Comparison of ENCODE assay signal across 10 cellular contexts in genomic region chr22:19525116-19525660, GRCh38. TPM values are rescaled to one million over a fixed set of nuclear protein-coding genes. Genes with fewer than 3 reads are reported as not detected.
DNase-seq lines count a peak whose midpoint lies in the region; ATAC-seq, FAIRE-seq and TF ChIP-seq lines count a peak whose summit lies in the region.
"Had no signal": no experiment of that assay in that cellular context is flagged by ENCODE, and none has a peak within 500 bp of the region (broad histone marks: within the 10 kb centered on the region; RNA-seq: fewer than 3 reads in every experiment).

No MANE protein-coding gene starts in this region.

- no peak overlapping the region for H2AK5ac ChIP-seq in IMR-90 (ENCODE audit: low read depth, low read length)

- H3K23ac ChIP-seq in IMR-90 (ENCODE audit: low read depth, low read length) = no peak overlapping the region

- H3K56ac ChIP-seq in IMR-90 (ENCODE audit: extremely low read depth, insufficient read depth, low read length) = no peak overlapping the region

- TF ChIP-seq EP300 in HepG2 (IDR thresholded peaks at IDR 0.05; ENCODE audit: low read depth in 2 of 2, low read length in 2 of 2) (no peak), HepG2 (CRISPR knock-in tag; IDR thresholded peaks at IDR 0.05; ENCODE audit: borderline replicate concordance) (no peak), stomach (IDR thresholded peaks at IDR 0.05) (no peak)

- TF ChIP-seq RAD21 in IMR-90 (IDR thresholded peaks at IDR 0.05; ENCODE audit: low read length) = no peak
- TF ChIP-seq RAD21 in HepG2 (CRISPR knock-in tag; IDR thresholded peaks at IDR 0.05) = no peak

- H4K91ac ChIP-seq in IMR-90 (ENCODE audit: insufficient read depth, low read depth, low read length) = no peak overlapping the region

- H3K36me3 ChIP-seq in IMR-90 (ENCODE audit: control insufficient read depth, insufficient read depth, low read length) (no peaks in the 10 kb centered on the region), HepG2 (replicated peaks in 1 of 2; ENCODE audit: control insufficient read depth in 1 of 2, insufficient read depth in 2 of 2, low read length in 2 of 2) (no peaks in the 10 kb centered on the region; a peak in 1 of 5 replicates), stomach (no peaks in the 10 kb centered on the region), mucosa of descending colon (ENCODE audit: low read depth) (no peaks in the 10 kb centered on the region)

- intact Hi-C loops in IMR-90 (cut with micrococcal nuclease) = no loop called here
- intact Hi-C loops in HepG2 (cut with micrococcal nuclease; ENCODE audit: unreplicated experiment) = no loop called here
- intact Hi-C loops in stomach (cut with DNase I; ENCODE audit: low total_unique reads) = no loop called here
- intact Hi-C loops in mucosa of descending colon (cut with DNase I, micrococcal nuclease) = no loop called here

- no peak overlapping the region for H3K27ac Mint-ChIP-seq in chondrocyte (ENCODE audit: unreplicated experiment)

- H3K27ac ChIP-seq in IMR-90 (ENCODE audit: insufficient read depth, low read length) (no peak overlapping the region), HepG2 (ENCODE audit: extremely low read length, insufficient read depth, low read length) (no peak overlapping the region), stomach (peak overlapping the region; percentile 43 to 64 (median 54))

- no peaks in the 10 kb centered on the region for H3K9me3 Mint-ChIP-seq in chondrocyte (ENCODE audit: low read depth)

- POLR2A ChIA-PET in IMR-90 (lab: Charles Lee; ENCODE audit: unreplicated experiment) = no interaction called here
- POLR2A ChIA-PET in HepG2 (lab: Yijun Ruan, JAX) = no interaction called here

- BruUV-seq in IMR-90 (replicated peaks; lab: Mats Ljungman, UMichigan) (no TSS peak), HepG2 (replicated peaks; lab: Mats Ljungman, UMichigan) (no TSS peak)

- H3K4me1 ChIP-seq in IMR-90 (ENCODE audit: control insufficient read depth, insufficient read depth, low read length) (no peaks in the 10 kb centered on the region; the same call in 1 of the 2 replicates), HepG2 (ENCODE audit: insufficient read depth, low read length) (no peaks in the 10 kb centered on the region), stomach (peaks cover 17 to 36% (median 20%) of the 10 kb centered on the region in 4 donors), mucosa of descending colon (ENCODE audit: low read depth) (peaks cover 14% of the 10 kb centered on the region)

- H3K4me1 Mint-ChIP-seq in chondrocyte (ENCODE audit: low read depth) = peaks cover 13% of the 10 kb centered on the region

- no peak overlapping the region for H2AK9ac ChIP-seq in IMR-90 (replicated peaks; ENCODE audit: low read depth, low read length, poor library complexity)

- H3K79me1 ChIP-seq in IMR-90 (ENCODE audit: low read depth in 1 of 2, low read length in 2 of 2) = no peaks in the 10 kb centered on the region

- in situ Hi-C loops in IMR-90 (cut with MboI; ENCODE audit: low sequenced_read_pairs) = no loop called here
- in situ Hi-C loops in HepG2 (cut with HindIII; ENCODE audit: extremely low pct_ligation_motif_present, low pct_unique_long_range_greater_than_20kb) = no loop called here

- H2BK15ac ChIP-seq in IMR-90 (ENCODE audit: low read depth, low read length) = no peak overlapping the region

- TF ChIP-seq POLR2A in IMR-90 (IDR thresholded peaks at IDR 0.05; ENCODE audit: low read depth, low read length) = no peak
- no peak for TF ChIP-seq POLR2A in HepG2 (IDR thresholded peaks at IDR 0.05; ENCODE audit: insufficient read depth in 1 of 2, low read depth in 2 of 2, low read length in 2 of 2)
- no peak for TF ChIP-seq POLR2A in stomach (IDR thresholded peaks at IDR 0.05)
- no peak for TF ChIP-seq POLR2A in GM12892 (IDR thresholded peaks at IDR 0.05; ENCODE audit: low read depth, low read length)

- no CpG with 5 or more reads among the region's 15 CpGs for WGBS in IMR-90 (ENCODE audit: extremely low coverage in 2 of 2, insufficient read length in 1 of 2), 2 experiments
- 62% methylated on average over 5 of the region's 15 CpGs for WGBS in HepG2 (ENCODE audit: low lambda C conversion rate)
- whole genome bisulfite sequencing in stomach, 5 donors = 73 to 80% (median 79%) methylated on average over 14 to 15 of the region's 15 CpGs

- H2BK20ac ChIP-seq in IMR-90 (ENCODE audit: low read depth, low read length) = no peak overlapping the region

- peak overlapping the region; percentile 56 for H2AFZ ChIP-seq in IMR-90 (replicated peaks; ENCODE audit: low read length, poor library complexity)
- H2AFZ ChIP-seq in HepG2 (ENCODE audit: low read length) = no peak overlapping the region

- peaks cover 17% of the 10 kb centered on the region for H3K27me3 ChIP-seq in IMR-90 (ENCODE audit: control insufficient read depth, insufficient read depth, low read length)
- H3K27me3 ChIP-seq in HepG2 (ENCODE audit: control insufficient read depth in 1 of 2, insufficient read depth in 2 of 2, low read length in 2 of 2) = peaks cover 0 to 13% of the 10 kb centered on the region in 2 experiments; a peak in 1 of 5 replicates
- H3K27me3 ChIP-seq in stomach = peaks cover 15 to 73% (median 32%) of the 10 kb centered on the region in 3 donors

- H4K20me1 ChIP-seq in IMR-90 (ENCODE audit: insufficient read depth, low read length) (peaks cover 4% of the 10 kb centered on the region; the same call in 1 of the 2 replicates), HepG2 (ENCODE audit: insufficient read depth, low read length) (no peaks in the 10 kb centered on the region)

- H3K79me2 ChIP-seq in HepG2 (ENCODE audit: insufficient read depth, low read length) = no peaks in the 10 kb centered on the region

- no peak overlapping the region for H3K14ac ChIP-seq in IMR-90 (replicated peaks; ENCODE audit: low read depth, low read length)

- H4K8ac ChIP-seq in IMR-90 (ENCODE audit: low read depth in 2 of 2, low read length in 2 of 2) = no peak overlapping the region

- H3K9me3 ChIP-seq in IMR-90 (ENCODE audit: control insufficient read depth, insufficient read depth, low read length) (no peaks in the 10 kb centered on the region), HepG2 (ENCODE audit: low read length) (no peaks in the 10 kb centered on the region), stomach (no peaks in the 10 kb centered on the region), mucosa of descending colon (no peaks in the 10 kb centered on the region)

- peaks cover 21% of the 10 kb centered on the region for H3K27me3 Mint-ChIP-seq in chondrocyte (ENCODE audit: low read depth)

- CTCF ChIA-PET in IMR-90 (lab: Yijun Ruan, JAX) (no interaction called here), HepG2 (lab: Yijun Ruan, JAX; ENCODE audit: low intra/inter-chr PET ratio, low total read pairs) (no interaction called here)

- no peak overlapping the region for H2BK5ac ChIP-seq in IMR-90 (ENCODE audit: low read depth, low read length, poor library complexity, severe bottlenecking)

- H3K4me3 ChIP-seq in IMR-90 (ENCODE audit: insufficient read depth, low read depth, low read length) = no peak overlapping the region
- H3K4me3 ChIP-seq in HepG2 (replicated peaks in 1 of 3; ENCODE audit: insufficient read depth in 1 of 3, low read depth in 2 of 3, low read length in 3 of 3) = no peak overlapping the region
- peak overlapping the region; percentile 35 to 55 (median 38) for H3K4me3 ChIP-seq in stomach
- no peak overlapping the region for H3K4me3 ChIP-seq in mucosa of descending colon

- dilution Hi-C loops in IMR-90 (cut with HindIII; ENCODE audit: low sequenced_read_pairs, unreplicated experiment) = no loop called here

- no peaks in the 10 kb centered on the region for H3K36me3 Mint-ChIP-seq in chondrocyte (ENCODE audit: low read depth)

- no peak overlapping the region for H3K4ac ChIP-seq in IMR-90 (ENCODE audit: low read depth, low read length)

- no peak for TF ChIP-seq CTCF in IMR-90 (conservative IDR thresholded peaks at IDR 0.05; ENCODE audit: low read depth, low read length)
- TF ChIP-seq CTCF in chondrocyte (IDR thresholded peaks at IDR 0.05) = no peak
- TF ChIP-seq CTCF in HepG2 (CRISPR knock-in tag; IDR thresholded peaks at IDR 0.05) = no peak
- no peak for TF ChIP-seq CTCF in stomach (IDR thresholded peaks at IDR 0.05)
- no peak for TF ChIP-seq CTCF in mucosa of descending colon (IDR thresholded peaks at IDR 0.05)

- H3K4me2 ChIP-seq in IMR-90 (ENCODE audit: low read depth, low read length) = no peak overlapping the region
- H3K4me2 ChIP-seq in HepG2 (ENCODE audit: low read depth, low read length) = no peak overlapping the region

- peak overlapping the region; percentile 67 for H3K4me3 Mint-ChIP-seq in chondrocyte (ENCODE audit: unreplicated experiment)

- no peak overlapping the region for H3K18ac ChIP-seq in IMR-90 (ENCODE audit: low read depth, low read length)

- H3K9me1 ChIP-seq in IMR-90 (ENCODE audit: insufficient read depth, low read length) = no peaks in the 10 kb centered on the region

- no peak overlapping the region for H2BK120ac ChIP-seq in IMR-90 (ENCODE audit: low read depth, low read length)

- FAIRE-seq in HepG2 (lab: Jason Lieb, UNC) = no peak
- no peak for FAIRE-seq in GM12892 (lab: Jason Lieb, UNC)

- no peak overlapping the region for H4K5ac ChIP-seq in IMR-90 (ENCODE audit: low read depth, low read length)

- ATAC-seq in IMR-90 (ENCODE audit: low read depth) = no peak
- ATAC-seq in HepG2 = peak; percentile 6; the same call in 1 of the 3 replicates
- ATAC-seq in mucosa of descending colon = no peak
- ATAC-seq: Panc1 had no signal

- no peak for DNase-seq in IMR-90
- DNase-seq in chondrocyte (ENCODE audit: low spot score) = peak; percentile 68
- no peak for DNase-seq in HepG2 (ENCODE audit: low spot score)
- DNase-seq in stomach = no peak
- no peak for DNase-seq in stimulated activated CD4-positive, alpha-beta T cell treated with anti-CD3 and anti-CD28 coated beads, Interleukin-15, amount 100 ng/mL, for 24 hours
- no peak for DNase-seq in mucosa of descending colon
- no peak for DNase-seq in GM12892 (ENCODE audit: insufficient read length)
- DNase-seq: activated CD4-positive, CD25-positive, alpha-beta regulatory T cell; NCI-H2081 had no signal

- H3K9ac ChIP-seq in IMR-90 (ENCODE audit: low read depth, low read length) (no peak overlapping the region), HepG2 (ENCODE audit: insufficient read depth, low read depth, low read length) (no peak overlapping the region)

RNA-seq across cellular contexts. Expression of gene CLDN5, which starts 1.0 kb away (rescaled TPM):
- total RNA-seq in IMR-90 (2012; rRNA removed) (under 0.01 and 0.18 TPM in 2 replicates), chondrocyte (not detected in 3 replicates), HepG2 (2016; rRNA removed; fragmentation: Illumina TruSeq; extraction: Trizol) (not detected in 2 replicates), stomach (10 to 100 TPM; 36.5 to 67.7 (median 58.8) TPM), mucosa of descending colon (10 to 100 TPM; 22.0 to 34.7 (median 22.2) TPM)
- polyA plus RNA-seq in IMR-90 (2012; rRNA removed) (0.17 and 0.21 TPM in 2 replicates), HepG2 (2011; rRNA removed) (not detected in 2 replicates), stomach (10 to 100 TPM; 13.1 to 40.2 (median 24.0) TPM)
- 0.35 and 0.71 TPM in 2 replicates for polyA plus RNA-seq in IMR-90 (2012; cell fraction: cytosol; rRNA removed)
- polyA plus RNA-seq in IMR-90 (2012; cell fraction: nucleus; rRNA removed; ENCODE audit: low replicate concordance) = 0.17 TPM in 1 of 2 replicates, not detected in the other
- total RNA-seq in HepG2 (2016; cell fraction: cytosol; rRNA removed; fragmentation: Illumina TruSeq; extraction: Trizol; ENCODE audit: low read depth) = not detected in 2 replicates
- total RNA-seq in HepG2 (2016; cell fraction: insoluble cytoplasmic fraction; rRNA removed; fragmentation: Illumina TruSeq; extraction: Trizol) = not detected in 2 replicates
- total RNA-seq in HepG2 (2016; cell fraction: membrane; rRNA removed; fragmentation: Illumina TruSeq; extraction: Trizol) = not detected in 2 replicates
- total RNA-seq in HepG2 (2016; cell fraction: nucleus; rRNA removed; fragmentation: Illumina TruSeq; extraction: Trizol) = not detected in 2 replicates
- 0.04 TPM in 1 of 2 replicates, not detected in the other for polyA plus RNA-seq in HepG2 (2011; cell fraction: cytosol; rRNA removed)
- polyA plus RNA-seq in HepG2 (2011; cell fraction: nucleus; rRNA removed) = not detected in 2 replicates
- polyA plus RNA-seq in HepG2 (2012) = not detected in 2 replicates
- not detected in 2 replicates for polyA plus RNA-seq in HepG2 (2016; cell fraction: cytosol; fragmentation: Illumina TruSeq; extraction: Trizol; ENCODE audit: low read depth)
- polyA plus RNA-seq in HepG2 (2016; cell fraction: insoluble cytoplasmic fraction; fragmentation: Illumina TruSeq; extraction: Trizol; ENCODE audit: low read depth) = not detected in 2 replicates
- polyA plus RNA-seq in HepG2 (2016; cell fraction: membrane; fragmentation: Illumina TruSeq; extraction: Trizol; ENCODE audit: low read depth) = not detected in 2 replicates
- polyA plus RNA-seq in HepG2 (2016; cell fraction: nucleus; fragmentation: Illumina TruSeq; extraction: Trizol; ENCODE audit: insufficient read depth, low read depth) = not detected in 2 replicates
- polyA minus RNA-seq in HepG2 (2011; rRNA and poly(A)+ RNA removed; ENCODE audit: low replicate concordance) = not detected in 2 replicates
- not detected in 2 replicates for polyA minus RNA-seq in HepG2 (2011; cell fraction: cytosol; rRNA and poly(A)+ RNA removed)
- polyA minus RNA-seq in HepG2 (2011; cell fraction: nucleus; rRNA and poly(A)+ RNA removed) = not detected in 2 replicates
- polyA plus RNA-seq in GM12892 (2012; ENCODE audit: missing spikeins) = not detected

RNA-seq across cellular contexts. Expression of gene CDC45, which starts 45.5 kb away (rescaled TPM):
- total RNA-seq in IMR-90 (2012; rRNA removed) (37.5 and 44.6 TPM in 2 replicates), chondrocyte (2.2 to 13.3 TPM (median 2.9 TPM) in 3 replicates), HepG2 (2016; rRNA removed; fragmentation: Illumina TruSeq; extraction: Trizol) (34.8 and 36.3 TPM in 2 replicates), stomach (10 to 100 TPM in 1 of 5 donors, 1 to 10 TPM in 3, not detected in 1; 1.2 to 44.2 (median 4.9) TPM), mucosa of descending colon (10 to 100 TPM in 1 of 3 donors, 1 to 10 TPM in 2; 2.2 to 13.9 (median 2.8) TPM)
- polyA plus RNA-seq in IMR-90 (2012; rRNA removed) (20.0 and 22.7 TPM in 2 replicates), HepG2 (2011; rRNA removed) (11.0 and 14.4 TPM in 2 replicates), stomach (1 to 10 TPM; 2.3 to 7.8 (median 5.4) TPM)
- 7.7 and 9.1 TPM in 2 replicates for polyA plus RNA-seq in IMR-90 (2012; cell fraction: cytosol; rRNA removed)
- 24.8 and 25.7 TPM in 2 replicates for polyA plus RNA-seq in IMR-90 (2012; cell fraction: nucleus; rRNA removed; ENCODE audit: low replicate concordance)
- 5.0 and 6.1 TPM in 2 replicates for total RNA-seq in HepG2 (2016; cell fraction: cytosol; rRNA removed; fragmentation: Illumina TruSeq; extraction: Trizol; ENCODE audit: low read depth)
- total RNA-seq in HepG2 (2016; cell fraction: insoluble cytoplasmic fraction; rRNA removed; fragmentation: Illumina TruSeq; extraction: Trizol) = 31.8 and 36.3 TPM in 2 replicates
- 8.7 and 9.6 TPM in 2 replicates for total RNA-seq in HepG2 (2016; cell fraction: membrane; rRNA removed; fragmentation: Illumina TruSeq; extraction: Trizol)
- 33.9 and 34.5 TPM in 2 replicates for total RNA-seq in HepG2 (2016; cell fraction: nucleus; rRNA removed; fragmentation: Illumina TruSeq; extraction: Trizol)
- polyA plus RNA-seq in HepG2 (2011; cell fraction: cytosol; rRNA removed) = 9.7 and 11.5 TPM in 2 replicates
- polyA plus RNA-seq in HepG2 (2011; cell fraction: nucleus; rRNA removed) = 21.8 and 33.5 TPM in 2 replicates
- polyA plus RNA-seq in HepG2 (2012) = 4.7 and 9.8 TPM in 2 replicates
- polyA plus RNA-seq in HepG2 (2016; cell fraction: cytosol; fragmentation: Illumina TruSeq; extraction: Trizol; ENCODE audit: low read depth) = 4.3 and 4.5 TPM in 2 replicates
- 29.4 and 30.1 TPM in 2 replicates for polyA plus RNA-seq in HepG2 (2016; cell fraction: insoluble cytoplasmic fraction; fragmentation: Illumina TruSeq; extraction: Trizol; ENCODE audit: low read depth)
- 6.4 and 6.7 TPM in 2 replicates for polyA plus RNA-seq in HepG2 (2016; cell fraction: membrane; fragmentation: Illumina TruSeq; extraction: Trizol; ENCODE audit: low read depth)
- polyA plus RNA-seq in HepG2 (2016; cell fraction: nucleus; fragmentation: Illumina TruSeq; extraction: Trizol; ENCODE audit: insufficient read depth, low read depth) = 69.2 and 76.1 TPM in 2 replicates
- polyA minus RNA-seq in HepG2 (2011; rRNA and poly(A)+ RNA removed; ENCODE audit: low replicate concordance) = 15.8 and 70.6 TPM in 2 replicates
- polyA minus RNA-seq in HepG2 (2011; cell fraction: cytosol; rRNA and poly(A)+ RNA removed) = 4.4 and 6.0 TPM in 2 replicates
- polyA minus RNA-seq in HepG2 (2011; cell fraction: nucleus; rRNA and poly(A)+ RNA removed) = 15.7 and 19.4 TPM in 2 replicates
- polyA plus RNA-seq in GM12892 (2012; ENCODE audit: missing spikeins) = 40.5 TPM

RNA-seq across cellular contexts. Expression of gene UFD1, which starts 46.2 kb away (rescaled TPM):
- total RNA-seq in IMR-90 (2012; rRNA removed) (138 and 152 TPM in 2 replicates), chondrocyte (75.8 to 81.2 TPM (median 76.2 TPM) in 3 replicates), HepG2 (2016; rRNA removed; fragmentation: Illumina TruSeq; extraction: Trizol) (51.1 and 58.2 TPM in 2 replicates), stomach (10 to 100 TPM in 4 of 5 donors, 1 to 10 TPM in 1; 3.8 to 78.6 (median 36.4) TPM), mucosa of descending colon (10 to 100 TPM; 48.5 to 71.0 (median 49.9) TPM)
- polyA plus RNA-seq in IMR-90 (2012; rRNA removed) (149 and 153 TPM in 2 replicates), HepG2 (2011; rRNA removed) (45.0 and 47.9 TPM in 2 replicates), stomach (10 to 100 TPM; 63.4 to 86.6 (median 64.9) TPM)
- 92.0 and 129 TPM in 2 replicates for polyA plus RNA-seq in IMR-90 (2012; cell fraction: cytosol; rRNA removed)
- polyA plus RNA-seq in IMR-90 (2012; cell fraction: nucleus; rRNA removed; ENCODE audit: low replicate concordance) = 67.8 and 81.3 TPM in 2 replicates
- total RNA-seq in HepG2 (2016; cell fraction: cytosol; rRNA removed; fragmentation: Illumina TruSeq; extraction: Trizol; ENCODE audit: low read depth) = 23.2 and 32.3 TPM in 2 replicates
- total RNA-seq in HepG2 (2016; cell fraction: insoluble cytoplasmic fraction; rRNA removed; fragmentation: Illumina TruSeq; extraction: Trizol) = 55.2 and 58.4 TPM in 2 replicates
- total RNA-seq in HepG2 (2016; cell fraction: membrane; rRNA removed; fragmentation: Illumina TruSeq; extraction: Trizol) = 29.0 and 30.3 TPM in 2 replicates
- 29.6 and 37.6 TPM in 2 replicates for total RNA-seq in HepG2 (2016; cell fraction: nucleus; rRNA removed; fragmentation: Illumina TruSeq; extraction: Trizol)
- polyA plus RNA-seq in HepG2 (2011; cell fraction: cytosol; rRNA removed) = 41.5 and 49.4 TPM in 2 replicates
- polyA plus RNA-seq in HepG2 (2011; cell fraction: nucleus; rRNA removed) = 42.9 and 51.2 TPM in 2 replicates
- 29.1 and 43.9 TPM in 2 replicates for polyA plus RNA-seq in HepG2 (2012)
- polyA plus RNA-seq in HepG2 (2016; cell fraction: cytosol; fragmentation: Illumina TruSeq; extraction: Trizol; ENCODE audit: low read depth) = 54.2 and 76.9 TPM in 2 replicates
- 87.5 and 96.2 TPM in 2 replicates for polyA plus RNA-seq in HepG2 (2016; cell fraction: insoluble cytoplasmic fraction; fragmentation: Illumina TruSeq; extraction: Trizol; ENCODE audit: low read depth)
- polyA plus RNA-seq in HepG2 (2016; cell fraction: membrane; fragmentation: Illumina TruSeq; extraction: Trizol; ENCODE audit: low read depth) = 46.8 and 50.4 TPM in 2 replicates
- polyA plus RNA-seq in HepG2 (2016; cell fraction: nucleus; fragmentation: Illumina TruSeq; extraction: Trizol; ENCODE audit: insufficient read depth, low read depth) = 73.9 and 75.5 TPM in 2 replicates
- polyA minus RNA-seq in HepG2 (2011; rRNA and poly(A)+ RNA removed; ENCODE audit: low replicate concordance) = 41.3 and 201 TPM in 2 replicates
- polyA minus RNA-seq in HepG2 (2011; cell fraction: cytosol; rRNA and poly(A)+ RNA removed) = 13.8 and 14.2 TPM in 2 replicates
- 32.1 and 32.2 TPM in 2 replicates for polyA minus RNA-seq in HepG2 (2011; cell fraction: nucleus; rRNA and poly(A)+ RNA removed)
- polyA plus RNA-seq in GM12892 (2012; ENCODE audit: missing spikeins) = 105 TPM

Comparison
In these comparisons a context has a peak if more than half of its experiments do, and no peak if none do; other contexts are left out.
1. H3K27ac ChIP-seq: peak in stomach (5 of 5); none in IMR-90 (single experiment) and HepG2 (single experiment).
2. H3K4me3 ChIP-seq: peak in stomach (4 of 4); none in IMR-90 (single experiment), HepG2 (0 of 3) and mucosa of descending colon (single experiment).
3. RNA of gene CLDN5, which starts 1.0 kb away (total RNA-seq): 36.5 to 67.7 TPM in stomach and 22.0 to 34.7 TPM in mucosa of descending colon; under 0.01 to 0.18 TPM in IMR-90, not detected in chondrocyte and not detected in HepG2; every median in the first group is over 10 times any median in the second.